ENCODE assay signal across 14 cellular contexts in the genomic region with DNA sequence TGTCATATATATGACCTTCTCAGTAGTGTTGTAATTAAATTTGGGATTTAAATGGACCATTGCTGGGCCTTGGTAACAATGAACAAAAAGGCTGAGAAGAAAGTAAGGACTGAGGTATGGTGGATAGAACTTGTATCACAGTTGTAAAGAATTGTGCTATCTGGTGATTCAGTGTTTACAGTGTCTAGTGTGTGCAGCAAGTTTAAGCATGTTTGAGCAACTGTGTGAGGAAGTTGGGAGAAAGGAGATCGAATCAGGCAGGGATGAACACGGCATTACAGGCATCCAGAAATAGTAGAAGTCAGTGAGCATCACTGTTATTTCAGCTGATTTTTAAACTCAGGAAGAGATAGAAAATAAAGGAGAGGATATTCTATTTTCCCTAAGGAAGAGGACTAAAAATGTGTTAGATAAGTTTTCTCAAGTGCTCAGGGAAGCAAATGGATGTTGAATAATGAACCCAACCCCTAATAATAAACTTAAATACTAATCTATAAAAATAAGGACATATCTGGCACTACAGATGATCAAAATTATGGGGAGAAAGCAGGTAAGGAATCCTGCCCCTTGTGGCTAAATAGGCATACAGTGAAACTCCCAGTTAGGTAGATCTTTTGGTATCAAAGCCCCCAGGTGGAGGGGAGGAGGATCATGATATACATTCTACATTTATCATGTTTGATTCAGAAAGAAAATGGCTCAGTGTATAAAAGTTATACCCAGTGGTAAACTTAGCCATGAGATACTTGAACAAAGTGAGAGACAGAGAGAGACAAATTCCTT.
A peak's percentile ranks its signal among the peaks of the same experiment; 100 is the strongest.
DNase-seq lines count a peak whose midpoint lies in the region; ATAC-seq and TF ChIP-seq lines count a peak whose summit lies in the region.
"Had no signal": no experiment of that assay in that cellular context is flagged by ENCODE, and none has a peak within 500 bp of the region (broad histone marks: within the 10 kb centered on the region; RNA-seq: fewer than 3 reads in every experiment).

No MANE protein-coding gene starts in this region.

- intact Hi-C loops in stomach (cut with DNase I; ENCODE audit: low total_unique reads) = no loop called here
- intact Hi-C loops in spleen (cut with DNase I; ENCODE audit: low total_unique reads) = no loop called here

- H2BK12ac ChIP-seq in H9 (ENCODE audit: insufficient read length, low read depth, low read length) = no peak overlapping the region

- no peak overlapping the region for H2BK20ac ChIP-seq in H9 (ENCODE audit: low read depth, low read length, poor library complexity, severe bottlenecking)

- no peak overlapping the region for H4K91ac ChIP-seq in H9 (ENCODE audit: insufficient read length, low read depth, low read length)

- ATAC-seq in GM18517 (IDR thresholded peaks at IDR 0.05; ENCODE audit: unreplicated experiment) = no peak

- no peak overlapping the region for H4K5ac ChIP-seq in H9 (ENCODE audit: insufficient read length, low read depth, low read length)

- H3K4me3 ChIP-seq in SU-DHL-6 (ENCODE audit: insufficient read depth, low read length, poor library complexity, severe bottlenecking) (no peak overlapping the region), stomach (no peak overlapping the region), spleen (no peak overlapping the region)
- H3K4me3 ChIP-seq: SJSA1 had no signal

- TF ChIP-seq POLR2A in stomach (IDR thresholded peaks at IDR 0.05) (no peak), spleen (IDR thresholded peaks at IDR 0.05) (no peak)

- H2BK5ac ChIP-seq in H9 (ENCODE audit: insufficient read length, low read length) = no peak overlapping the region

- H3K9me3 ChIP-seq in H9 (ENCODE audit: control insufficient read depth, low read depth, low read length) (no peaks in the 10 kb centered on the region), SU-DHL-6 (ENCODE audit: insufficient read depth, low read length) (no peaks in the 10 kb centered on the region), stomach (no peaks in the 10 kb centered on the region), spleen (no peaks in the 10 kb centered on the region)
- H3K9me3 ChIP-seq: neutrophil, SJSA1 had no signal

- no peaks in the 10 kb centered on the region for H3K79me1 ChIP-seq in H9 (ENCODE audit: insufficient read depth, low read depth, low read length, poor library complexity, severe bottlenecking)

- H3K14ac ChIP-seq in H9 (ENCODE audit: insufficient read depth, low read length) = no peak overlapping the region

- H3K79me2 ChIP-seq in H9 (ENCODE audit: insufficient read depth, low read length) = no peaks in the 10 kb centered on the region
- H3K79me2 ChIP-seq in SU-DHL-6 (ENCODE audit: insufficient read depth, low read length) = no peaks in the 10 kb centered on the region

- H3K23me2 ChIP-seq in H9 (ENCODE audit: insufficient read length, low read depth, low read length, poor library complexity, severe bottlenecking) = no peaks in the 10 kb centered on the region

- no peak for TF ChIP-seq EP300 in stomach (IDR thresholded peaks at IDR 0.05)

- no peaks in the 10 kb centered on the region; a peak in 1 of 5 replicates for H3K9me3 Mint-ChIP-seq in H9
- H3K9me3 Mint-ChIP-seq in activated CD4-positive, alpha-beta memory T cell treated with anti-CD3 and anti-CD28 coated beads, Interleukin-2, amount 10 ng/mL, durations not matched to agents 7 days and 5 days = peaks cover 5% of the 10 kb centered on the region

- no peak overlapping the region for H3T11ph ChIP-seq in H9 (ENCODE audit: low read length)

- H2AK5ac ChIP-seq in H9 (ENCODE audit: insufficient read length, low read length) = no peak overlapping the region

- H3K18ac ChIP-seq in H9 (ENCODE audit: insufficient read length, low read depth, low read length) = no peak overlapping the region

- no peak overlapping the region for H3K27ac Mint-ChIP-seq in H9
- no peak overlapping the region for H3K27ac Mint-ChIP-seq in activated CD4-positive, alpha-beta memory T cell treated with anti-CD3 and anti-CD28 coated beads, Interleukin-2, amount 10 ng/mL, durations not matched to agents 7 days and 5 days

- no peaks in the 10 kb centered on the region for H3F3A ChIP-seq in SU-DHL-6 (ENCODE audit: insufficient read depth)

- H3K9ac ChIP-seq in H9 (ENCODE audit: extremely low read depth, insufficient read length, low read length) (no peak overlapping the region), SU-DHL-6 (ENCODE audit: low read length) (no peak overlapping the region)

- H2BK15ac ChIP-seq in H9 (ENCODE audit: low read depth, low read length) = no peak overlapping the region

- H3K4me2 ChIP-seq in H9 (ENCODE audit: insufficient read depth, insufficient read length, low read length) (no peak overlapping the region), SU-DHL-6 (ENCODE audit: low read depth, low read length, poor library complexity, severe bottlenecking) (no peak overlapping the region)

- no peaks in the 10 kb centered on the region; a peak in 1 of 7 replicates for H3K36me3 Mint-ChIP-seq in H9 (ENCODE audit: insufficient read depth in 1 of 3, low read depth in 3 of 3)
- H3K36me3 Mint-ChIP-seq in activated CD4-positive, alpha-beta memory T cell treated with anti-CD3 and anti-CD28 coated beads, Interleukin-2, amount 10 ng/mL, durations not matched to agents 7 days and 5 days (ENCODE audit: low read depth) = no peaks in the 10 kb centered on the region

- no peak overlapping the region for H3K23ac ChIP-seq in H9 (ENCODE audit: insufficient read length, low read depth, low read length)

- no peak overlapping the region for H3K27ac ChIP-seq in H9 (ENCODE audit: insufficient read length, low read depth, low read length)
- no peak overlapping the region for H3K27ac ChIP-seq in SU-DHL-6 (ENCODE audit: low read depth, low read length)
- H3K27ac ChIP-seq in stomach = no peak overlapping the region
- H3K27ac ChIP-seq in spleen = no peak overlapping the region
- H3K27ac ChIP-seq: neutrophil, SJSA1 had no signal

- peak; percentile 77 for TF ChIP-seq CTCF in H9 (conservative IDR thresholded peaks at IDR 0.05)
- peak; percentile 51 for TF ChIP-seq CTCF in SU-DHL-6 (IDR thresholded peaks at IDR 0.05; ENCODE audit: insufficient read depth, low read length, poor library complexity, severe bottlenecking)
- TF ChIP-seq CTCF in stomach (IDR thresholded peaks at IDR 0.05) = no peak
- no peak for TF ChIP-seq CTCF in spleen (IDR thresholded peaks at IDR 0.05 in 8 of 11, conservative IDR thresholded peaks at IDR 0.05 in 3 of 11)

- H3K36me3 ChIP-seq in SU-DHL-6 (ENCODE audit: low read length) (no peaks in the 10 kb centered on the region; the same call in 1 of the 2 replicates), stomach (no peaks in the 10 kb centered on the region), spleen (no peaks in the 10 kb centered on the region)
- H3K36me3 ChIP-seq: neutrophil, SJSA1 had no signal

- H3K4ac ChIP-seq in H9 (ENCODE audit: low read depth, low read length) = no peak overlapping the region

- H3K27me3 ChIP-seq in H9 (ENCODE audit: insufficient read depth, low read length) (no peaks in the 10 kb centered on the region), SU-DHL-6 (ENCODE audit: low read length) (no peaks in the 10 kb centered on the region), stomach (no peaks in the 10 kb centered on the region), spleen (replicated peaks in 1 of 7) (no peaks in the 10 kb centered on the region)
- H3K27me3 ChIP-seq: neutrophil, SJSA1 had no signal

- no peak overlapping the region for H3K56ac ChIP-seq in H9 (ENCODE audit: insufficient read length, low read depth, low read length)

- H2AFZ ChIP-seq in H9 (ENCODE audit: low read length) (no peak overlapping the region), SU-DHL-6 (ENCODE audit: low read depth, low read length, severe bottlenecking) (peak overlapping the region; percentile 50)

- no CpG with 5 or more reads among the region's 2 CpGs for WGBS in H9 (ENCODE audit: extremely low coverage, insufficient read length, low lambda C conversion rate)
- WGBS in stomach, 5 donors = 58 to 83% (median 69%) methylated on average over 2 of the region's 2 CpGs
- WGBS in spleen, 5 donors = 68 to 87% (median 78%) methylated on average over 2 of the region's 2 CpGs

- H3K4me1 Mint-ChIP-seq in H9 = 0 out of 4 replicates have a peak, but pooled peaks cover 2 to 4% of the 10 kb centered on the region in 2 experiments
- H3K4me1 Mint-ChIP-seq in activated CD4-positive, alpha-beta memory T cell treated with anti-CD3 and anti-CD28 coated beads, Interleukin-2, amount 10 ng/mL, durations not matched to agents 7 days and 5 days = no peaks in the 10 kb centered on the region

- no peak overlapping the region for H2BK120ac ChIP-seq in H9 (ENCODE audit: low read depth, low read length, poor library complexity, severe bottlenecking)

- no peaks in the 10 kb centered on the region for H4K20me1 ChIP-seq in H9 (ENCODE audit: control insufficient read depth, insufficient read depth, insufficient read length)
- no peaks in the 10 kb centered on the region for H4K20me1 ChIP-seq in SU-DHL-6 (ENCODE audit: low read depth, low read length)

- no peaks in the 10 kb centered on the region for H3K27me3 Mint-ChIP-seq in H9 (ENCODE audit: low read depth)
- H3K27me3 Mint-ChIP-seq in activated CD4-positive, alpha-beta memory T cell treated with anti-CD3 and anti-CD28 coated beads, Interleukin-2, amount 10 ng/mL, durations not matched to agents 7 days and 5 days = no peaks in the 10 kb centered on the region

- H4K8ac ChIP-seq in H9 (replicated peaks; ENCODE audit: insufficient read length, low read depth, low read length) = no peak overlapping the region

- H3K9me2 ChIP-seq in SU-DHL-6 (replicated peaks; ENCODE audit: insufficient read depth, low read length) = no peaks in the 10 kb centered on the region

- H3K4me1 ChIP-seq in H9 (ENCODE audit: insufficient read depth, low read length) = no peaks in the 10 kb centered on the region
- no peaks in the 10 kb centered on the region for H3K4me1 ChIP-seq in stomach
- H3K4me1 ChIP-seq in spleen = no peaks in the 10 kb centered on the region
- H3K4me1 ChIP-seq: SJSA1 had no signal

- POLR2A ChIA-PET in activated CD4-positive, alpha-beta memory T cell treated with anti-CD3 and anti-CD28 coated beads, Interleukin-2, amount 10 ng/mL, durations not matched to agents 7 days and 5 days (lab: Charles Lee) = no interaction called here

- DNase-seq in COR-L47 (lab: John Stamatoyannopoulos, UW) (peak; percentile 4), H9 (no peak), kidney tubule cell (ENCODE audit: low spot score) (peak; percentile 8), stomach (no peak), spleen (no peak)
- no peak for DNase-seq in activated CD4-positive, alpha-beta memory T cell treated with anti-CD3 and anti-CD28 coated beads, Interleukin-2, amount 10 ng/mL, durations not matched to agents 7 days and 5 days
- DNase-seq: activated CD8-positive, alpha-beta memory T cell treated with anti-CD3 and anti-CD28 coated beads for 24 hours; kidney glomerular epithelial cell; NCI-H2029 treated with DMSO at 0.1 percent for 48 hours; stimulated activated CD4-positive, alpha-beta T cell treated with anti-CD3 and anti-CD28 coated beads, Interleukin-1b, Interleukin-23, amount 100 ng/mL, for 48 hours had no signal

- CTCF ChIA-PET in activated CD4-positive, alpha-beta memory T cell treated with anti-CD3 and anti-CD28 coated beads, Interleukin-2, amount 10 ng/mL, durations not matched to agents 7 days and 5 days (lab: Charles Lee) = no interaction called here

- H3K4me3 Mint-ChIP-seq in H9 = no peak overlapping the region
- H3K4me3 Mint-ChIP-seq in activated CD4-positive, alpha-beta memory T cell treated with anti-CD3 and anti-CD28 coated beads, Interleukin-2, amount 10 ng/mL, durations not matched to agents 7 days and 5 days = no peak overlapping the region

Comparison
In these comparisons a context has a peak if more than half of its experiments do, and no peak if none do; other contexts are left out.
1. DNase-seq: peak in COR-L47 (single experiment) and kidney tubule cell (single experiment); none in H9 (single experiment), stomach (single experiment), spleen (single experiment) and activated CD4-positive, alpha-beta memory T cell treated with anti-CD3 and anti-CD28 coated beads, Interleukin-2, amount 10 ng/mL, durations not matched to agents 7 days and 5 days (single experiment).
2. CTCF ChIP-seq: peak in H9 (single experiment) and SU-DHL-6 (single experiment); none in stomach (0 of 7) and spleen (0 of 11).